In genomic region chr2:85536479-85536878, GRCh38 we compare ENCODE assay signal across 1 cellular context.
TF ChIP-seq lines count a peak whose summit lies in the region.

No MANE protein-coding gene starts in this region.

TF ChIP-seq in WTC11, 78 proteins besides CTCF, POLR2A, EP300 and RAD21 (continued from another document):
- TF ChIP-seq, protein P1, sequence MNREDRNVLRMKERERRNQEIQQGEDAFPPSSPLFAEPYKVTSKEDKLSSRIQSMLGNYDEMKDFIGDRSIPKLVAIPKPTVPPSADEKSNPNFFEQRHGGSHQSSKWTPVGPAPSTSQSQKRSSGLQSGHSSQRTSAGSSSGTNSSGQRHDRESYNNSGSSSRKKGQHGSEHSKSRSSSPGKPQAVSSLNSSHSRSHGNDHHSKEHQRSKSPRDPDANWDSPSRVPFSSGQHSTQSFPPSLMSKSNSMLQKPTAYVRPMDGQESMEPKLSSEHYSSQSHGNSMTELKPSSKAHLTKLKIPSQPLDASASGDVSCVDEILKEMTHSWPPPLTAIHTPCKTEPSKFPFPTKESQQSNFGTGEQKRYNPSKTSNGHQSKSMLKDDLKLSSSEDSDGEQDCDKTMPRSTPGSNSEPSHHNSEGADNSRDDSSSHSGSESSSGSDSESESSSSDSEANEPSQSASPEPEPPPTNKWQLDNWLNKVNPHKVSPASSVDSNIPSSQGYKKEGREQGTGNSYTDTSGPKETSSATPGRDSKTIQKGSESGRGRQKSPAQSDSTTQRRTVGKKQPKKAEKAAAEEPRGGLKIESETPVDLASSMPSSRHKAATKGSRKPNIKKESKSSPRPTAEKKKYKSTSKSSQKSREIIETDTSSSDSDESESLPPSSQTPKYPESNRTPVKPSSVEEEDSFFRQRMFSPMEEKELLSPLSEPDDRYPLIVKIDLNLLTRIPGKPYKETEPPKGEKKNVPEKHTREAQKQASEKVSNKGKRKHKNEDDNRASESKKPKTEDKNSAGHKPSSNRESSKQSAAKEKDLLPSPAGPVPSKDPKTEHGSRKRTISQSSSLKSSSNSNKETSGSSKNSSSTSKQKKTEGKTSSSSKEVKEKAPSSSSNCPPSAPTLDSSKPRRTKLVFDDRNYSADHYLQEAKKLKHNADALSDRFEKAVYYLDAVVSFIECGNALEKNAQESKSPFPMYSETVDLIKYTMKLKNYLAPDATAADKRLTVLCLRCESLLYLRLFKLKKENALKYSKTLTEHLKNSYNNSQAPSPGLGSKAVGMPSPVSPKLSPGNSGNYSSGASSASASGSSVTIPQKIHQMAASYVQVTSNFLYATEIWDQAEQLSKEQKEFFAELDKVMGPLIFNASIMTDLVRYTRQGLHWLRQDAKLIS (CRISPR knock-in tag; IDR thresholded peaks at IDR 0.05; ENCODE audit: borderline replicate concordance): no peak
